In the genomic region with DNA sequence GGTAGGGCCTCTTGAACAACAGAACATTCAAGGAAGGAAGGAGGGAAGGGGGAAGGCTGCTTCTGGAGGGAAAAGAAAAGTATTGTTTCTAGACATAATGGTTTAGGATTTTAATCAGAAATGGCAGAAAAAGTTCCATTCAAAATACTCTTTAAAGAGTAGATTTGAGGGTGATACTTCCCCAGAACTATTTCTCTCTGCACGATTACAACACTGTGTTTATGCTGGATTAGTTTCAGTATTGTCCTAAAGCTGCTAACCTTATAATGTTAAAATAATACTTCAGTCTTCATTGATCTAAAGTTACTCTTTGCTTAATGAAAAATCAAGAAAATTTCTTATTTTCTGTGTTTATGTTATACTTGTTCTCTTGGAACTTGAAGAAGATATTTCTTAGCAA, we compare ENCODE assay signal across 25 cellular contexts.
"Had no signal": no experiment of that assay in that cellular context is flagged by ENCODE, and none has a peak within 500 bp of the region (broad histone marks: within the 10 kb centered on the region; RNA-seq: fewer than 3 reads in every experiment).

No MANE protein-coding gene starts in this region.

- H3K36me3 ChIP-seq: left ventricle myocardium inferior, right atrium auricular region, right lobe of liver, tibial nerve, uterus had no signal

- H3K36me3 Mint-ChIP-seq: immature natural killer cell; naive B cell; natural killer cell; stimulated activated memory B cell treated with anti-CD40 and anti-IgM and Interleukin-4, amounts not matched to agents 10 μg/mL and 1 μg/mL and 100 μg/mL, for 72 hours; type B pancreatic cell had no signal

- H3K27me3 Mint-ChIP-seq: naive B cell; stimulated activated memory B cell treated with anti-CD40 and anti-IgM and Interleukin-4, amounts not matched to agents 10 μg/mL and 1 μg/mL and 100 μg/mL, for 72 hours; stimulated activated naive CD8-positive, alpha-beta T cell treated with anti-CD3 and anti-CD28 coated beads, Interleukin-15, amount 100 ng/mL, for 72 hours; type B pancreatic cell had no signal

- H3K4me3 Mint-ChIP-seq: immature natural killer cell; mesothelial cell of epicardium; naive B cell; natural killer cell; nephron progenitor cell; stimulated activated memory B cell treated with anti-CD40 and anti-IgM and Interleukin-4, amounts not matched to agents 10 μg/mL and 1 μg/mL and 100 μg/mL, for 72 hours; stimulated activated naive CD8-positive, alpha-beta T cell treated with anti-CD3 and anti-CD28 coated beads, Interleukin-15, amount 100 ng/mL, for 72 hours; type B pancreatic cell had no signal

- ATAC-seq: natural killer cell; psoas muscle; right lobe of liver; stimulated activated memory B cell treated with anti-CD40 and anti-IgM and Interleukin-4, amounts not matched to agents 10 μg/mL and 1 μg/mL and 100 μg/mL, for 72 hours; stimulated activated naive CD8-positive, alpha-beta T cell treated with anti-CD3 and anti-CD28 coated beads, Interleukin-15, amount 100 ng/mL, for 72 hours had no signal

- H3K27me3 ChIP-seq: right atrium auricular region, right lobe of liver, tibial nerve, uterus had no signal

- H3K79me2 ChIP-seq: parathyroid adenoma had no signal

- H3K4me1 Mint-ChIP-seq: immature natural killer cell; naive B cell; natural killer cell; nephron progenitor cell; stimulated activated memory B cell treated with anti-CD40 and anti-IgM and Interleukin-4, amounts not matched to agents 10 μg/mL and 1 μg/mL and 100 μg/mL, for 72 hours; stimulated activated naive CD8-positive, alpha-beta T cell treated with anti-CD3 and anti-CD28 coated beads, Interleukin-15, amount 100 ng/mL, for 72 hours had no signal

- H3K27ac Mint-ChIP-seq: immature natural killer cell; mesothelial cell of epicardium; naive B cell; natural killer cell; nephron progenitor cell; stimulated activated memory B cell treated with anti-CD40 and anti-IgM and Interleukin-4, amounts not matched to agents 10 μg/mL and 1 μg/mL and 100 μg/mL, for 72 hours; stimulated activated naive CD8-positive, alpha-beta T cell treated with anti-CD3 and anti-CD28 coated beads, Interleukin-15, amount 100 ng/mL, for 72 hours; type B pancreatic cell had no signal

- H3K4me2 ChIP-seq: smooth muscle cell had no signal

- H3K4me1 ChIP-seq: left ventricle myocardium inferior, parathyroid adenoma, psoas muscle, right atrium auricular region, right lobe of liver, tibial nerve, uterus had no signal

- H2AFZ ChIP-seq: parathyroid adenoma had no signal

- H3K4me3 ChIP-seq: left ventricle myocardium inferior, lung, psoas muscle, right atrium auricular region, right lobe of liver, smooth muscle cell, tibial nerve, uterus had no signal

- H3K9ac ChIP-seq: parathyroid adenoma had no signal

- DNase-seq: hippocampal formation; immature natural killer cell; left ventricle myocardium inferior; mesendoderm; naive B cell; natural killer cell; nephron progenitor cell; psoas muscle; right lobe of liver; stimulated activated CD4-positive, alpha-beta T cell treated with anti-CD3 and anti-CD28 coated beads, Interleukin-1b, Interleukin-23, amount 100 ng/mL, for 48 hours; stimulated activated CD4-positive, alpha-beta T cell treated with anti-CD3 and anti-CD28 coated beads, Interleukin-2, amount 100 ng/mL, for 48 hours; stimulated activated CD4-positive, alpha-beta T cell treated with anti-CD3 and anti-CD28 coated beads, Interleukin-4, amount 100 ng/mL, for 4 hours; stimulated activated CD8-positive, alpha-beta memory T cell treated with anti-CD3 and anti-CD28 coated beads, Interleukin-4, amount 100 ng/mL, for 48 hours; stimulated activated naive CD4-positive, alpha-beta T cell treated with Interleukin-2 at 50 U/mL for 16 hours; stimulated activated naive CD8-positive, alpha-beta T cell treated with anti-CD3 and anti-CD28 coated beads, Interleukin-15, amount 100 ng/mL, for 72 hours; substantia nigra; uterus had no signal

- H3K27ac ChIP-seq: left ventricle myocardium inferior, parathyroid adenoma, psoas muscle, right atrium auricular region, right lobe of liver, tibial nerve, uterus had no signal

- H3K9me3 ChIP-seq: psoas muscle, right atrium auricular region, right lobe of liver, tibial nerve, uterus had no signal

- H3K9me3 Mint-ChIP-seq: nephron progenitor cell; stimulated activated naive CD8-positive, alpha-beta T cell treated with anti-CD3 and anti-CD28 coated beads, Interleukin-15, amount 100 ng/mL, for 72 hours; type B pancreatic cell had no signal
